Comparison of ENCODE assay signal across 18 cellular contexts in genomic region chr20:51230727-51231126, GRCh38.
A peak's percentile ranks its signal among the peaks of the same experiment; 100 is the strongest.
DNase-seq lines count a peak whose midpoint lies in the region; ATAC-seq, FAIRE-seq and TF ChIP-seq lines count a peak whose summit lies in the region.
"Had no signal": no experiment of that assay in that cellular context is flagged by ENCODE, and none has a peak within 500 bp of the region (broad histone marks: within the 10 kb centered on the region; RNA-seq: fewer than 3 reads in every experiment).

No MANE protein-coding gene starts in this region.

- H3K36me3 ChIP-seq in bronchial epithelial cell (ENCODE audit: control insufficient read depth, insufficient read depth, low read length) (no peaks in the 10 kb centered on the region), adrenal gland (replicated peaks in 1 of 2) (no peaks in the 10 kb centered on the region)
- H3K36me3 ChIP-seq: BE2C had no signal

- POLR2A ChIA-PET in A549 (lab: Yijun Ruan, JAX): no interaction called here

- H3K27ac ChIP-seq in A549 (no peak overlapping the region), adrenal gland (no peak overlapping the region)

- H3K4me2 ChIP-seq in A549: peak overlapping the region; percentile 20; the same call in 2 of the 3 replicates

- CTCF ChIA-PET in A549 (lab: Yijun Ruan, JAX): interaction anchor here (0.9 kb wide), 1 partner anchor 9 kb away, joined by 3 read pairs; no protein-coding TSS in a partner anchor
- CTCF ChIA-PET in activated CD8-positive, alpha-beta memory T cell treated with anti-CD3 and anti-CD28 coated beads, Interleukin-2, amount 10 ng/mL, durations not matched to agents 7 days and 5 days (lab: Charles Lee): no interaction called here

- no peak overlapping the region for H3K4me3 ChIP-seq in A549
- H3K4me3 ChIP-seq in bronchial epithelial cell (ENCODE audit: low read depth, low read length): no peak overlapping the region
- H3K4me3 ChIP-seq in adrenal gland: no peak overlapping the region

- TF ChIP-seq POLR2A in A549 (IDR thresholded peaks at IDR 0.05; ENCODE audit: low read length) (no peak), adrenal gland (IDR thresholded peaks at IDR 0.05) (no peak)

- TF ChIP-seq CTCF in A549 (IDR thresholded peaks at IDR 0.05) (no peak), bronchial epithelial cell (IDR thresholded peaks at IDR 0.05; ENCODE audit: insufficient read depth, low read length, severe bottlenecking) (no peak), adrenal gland (IDR thresholded peaks at IDR 0.05) (no peak)

- DNase-seq in A549 (ENCODE audit: low read depth in 1 of 2, low spot score in 1 of 2) (no peak), HTR-8/SVneo (ENCODE audit: insufficient read length, low spot score) (no peak), bronchial epithelial cell (ENCODE audit: low read depth) (peak; percentile 7), urothelium cell line (ENCODE audit: low spot score) (no peak), adrenal gland (no peak)
- DNase-seq in activated CD8-positive, alpha-beta memory T cell treated with anti-CD3 and anti-CD28 coated beads, Interleukin-2, amount 10 ng/mL, durations not matched to agents 7 days and 5 days: no peak
- DNase-seq: ACHN; BE2C; C1 segment of cervical spinal cord; CD4-positive, CD25-positive, alpha-beta regulatory T cell; CD8-positive, alpha-beta memory T cell; COR-L47; H9 had no signal

- H3K9me3 ChIP-seq in A549 (peaks cover 8% of the 10 kb centered on the region; the same call in 2 of the 3 replicates), adrenal gland (replicated peaks in 1 of 3) (no peaks in the 10 kb centered on the region)
- H3K9me3 ChIP-seq: BE2C had no signal

- no peak for TF ChIP-seq RAD21 in A549 (conservative IDR thresholded peaks at IDR 0.05 in 1 of 2, IDR thresholded peaks at IDR 0.05 in 1 of 2)

- H3K9me3 Mint-ChIP-seq in activated CD8-positive, alpha-beta memory T cell treated with anti-CD3 and anti-CD28 coated beads, Interleukin-2, amount 10 ng/mL, durations not matched to agents 7 days and 5 days (ENCODE audit: low read depth): no peaks in the 10 kb centered on the region

- H3K4me1 Mint-ChIP-seq in activated CD8-positive, alpha-beta memory T cell treated with anti-CD3 and anti-CD28 coated beads, Interleukin-2, amount 10 ng/mL, durations not matched to agents 7 days and 5 days: no peaks in the 10 kb centered on the region
- H3K4me1 Mint-ChIP-seq: CD4-positive, CD25-positive, alpha-beta regulatory T cell; CD8-positive, alpha-beta memory T cell had no signal

- 21% methylated on average over 11 of the region's 11 CpGs for WGBS in A549 (ENCODE audit: missing lambda C conversion rate)
- WGBS in adrenal gland, 4 donors: 46 to 64% (median 55%) methylated on average over 8 to 11 of the region's 11 CpGs

- ATAC-seq in A549: peak in 1 of 2 experiments; percentile 36; a peak in 3 of 6 replicates
- ATAC-seq in activated CD8-positive, alpha-beta memory T cell treated with anti-CD3 and anti-CD28 coated beads, Interleukin-2, amount 10 ng/mL, durations not matched to agents 7 days and 5 days: no peak

- H3K4me1 ChIP-seq in A549: no peaks in the 10 kb centered on the region
- no peaks in the 10 kb centered on the region for H3K4me1 ChIP-seq in adrenal gland (replicated peaks in 1 of 2)
- H3K4me1 ChIP-seq: BE2C had no signal

- FAIRE-seq in A549 (lab: Jason Lieb, UNC) (no peak), HTR-8/SVneo (lab: Jason Lieb, UNC) (peak; percentile 78), bronchial epithelial cell (lab: Jason Lieb, UNC) (peak; percentile 68), urothelium cell line (lab: Jason Lieb, UNC) (peak; percentile 46)
- FAIRE-seq: D721Med, G401.6, GM12891, GM19239, H1 had no signal

- no peak overlapping the region for H3K4me3 Mint-ChIP-seq in activated CD8-positive, alpha-beta memory T cell treated with anti-CD3 and anti-CD28 coated beads, Interleukin-2, amount 10 ng/mL, durations not matched to agents 7 days and 5 days
- H3K4me3 Mint-ChIP-seq: CD4-positive, CD25-positive, alpha-beta regulatory T cell; CD8-positive, alpha-beta memory T cell; H9 had no signal

- H3K27ac Mint-ChIP-seq in activated CD8-positive, alpha-beta memory T cell treated with anti-CD3 and anti-CD28 coated beads, Interleukin-2, amount 10 ng/mL, durations not matched to agents 7 days and 5 days: no peak overlapping the region
- H3K27ac Mint-ChIP-seq: CD4-positive, CD25-positive, alpha-beta regulatory T cell; H9 had no signal

- no peaks in the 10 kb centered on the region for H3K36me3 Mint-ChIP-seq in activated CD8-positive, alpha-beta memory T cell treated with anti-CD3 and anti-CD28 coated beads, Interleukin-2, amount 10 ng/mL, durations not matched to agents 7 days and 5 days
- H3K36me3 Mint-ChIP-seq: CD4-positive, CD25-positive, alpha-beta regulatory T cell; CD8-positive, alpha-beta memory T cell had no signal

- intact Hi-C loops in adrenal gland (cut with DNase I): no loop called here

- H3K27me3 Mint-ChIP-seq in activated CD8-positive, alpha-beta memory T cell treated with anti-CD3 and anti-CD28 coated beads, Interleukin-2, amount 10 ng/mL, durations not matched to agents 7 days and 5 days: peaks cover 10% of the 10 kb centered on the region
- H3K27me3 Mint-ChIP-seq: CD4-positive, CD25-positive, alpha-beta regulatory T cell had no signal

- H3K27me3 ChIP-seq in bronchial epithelial cell (ENCODE audit: control insufficient read depth, insufficient read depth, low read length) (no peaks in the 10 kb centered on the region), adrenal gland (no peaks in the 10 kb centered on the region)
- H3K27me3 ChIP-seq: BE2C had no signal

- no peak for TF ChIP-seq EP300 in A549 (IDR thresholded peaks at IDR 0.05)

TF ChIP-seq in A549, 52 proteins besides CTCF, POLR2A, EP300 and RAD21:
- TF ChIP-seq CBX2 (IDR thresholded peaks at IDR 0.05; ENCODE audit: borderline replicate concordance, low read depth): no peak
